8 cellular contexts compared by ENCODE assay signal in the genomic region with DNA sequence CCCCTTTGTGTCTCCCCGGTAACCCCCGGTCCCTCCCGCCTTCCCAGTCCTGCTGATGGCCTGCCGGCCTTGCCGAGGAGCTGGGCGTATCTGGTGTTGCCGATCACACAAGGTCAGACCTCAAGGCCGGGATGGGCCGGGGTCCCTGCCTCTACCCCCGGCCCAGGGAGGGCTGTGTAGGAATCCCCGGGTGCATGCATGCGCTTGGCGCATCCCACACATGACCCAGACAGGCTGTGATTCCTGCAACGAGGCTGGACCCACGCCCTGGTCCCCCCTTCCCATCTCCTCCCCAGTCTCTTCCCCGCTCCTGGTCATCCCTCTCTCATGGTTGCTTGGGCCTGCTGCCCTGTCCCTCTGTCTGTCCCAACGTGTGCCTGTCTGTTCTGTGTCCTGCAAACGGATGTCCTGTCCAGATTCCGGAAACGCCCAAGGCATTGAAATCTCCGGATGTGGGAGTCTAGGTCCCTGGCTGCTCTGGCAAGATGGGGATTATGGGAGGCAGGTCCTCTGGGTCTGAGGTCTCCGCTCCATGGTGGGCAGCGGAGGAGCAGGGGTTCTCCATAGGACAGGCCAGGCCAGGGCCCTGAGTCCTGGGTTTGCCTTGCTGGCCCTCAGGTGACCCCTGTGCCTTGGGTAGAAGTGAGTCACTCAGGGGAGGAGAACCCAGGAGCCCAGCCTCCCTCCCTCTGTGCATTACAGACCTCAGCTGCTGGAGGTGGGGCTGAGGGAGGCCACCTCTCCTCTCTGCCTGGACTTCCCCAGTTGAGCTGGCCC. TPM values are rescaled to one million over a fixed set of nuclear protein-coding genes. Genes with fewer than 3 reads are reported as not detected.
DNase-seq lines count a peak whose midpoint lies in the region; ATAC-seq and TF ChIP-seq lines count a peak whose summit lies in the region.

No MANE protein-coding gene starts in this region.

- H3K36me3 Mint-ChIP-seq in activated naive CD8-positive, alpha-beta T cell treated with anti-CD3 and anti-CD28 coated beads for 36 hours, result peaks cover 7% of the 10 kb centered on the region

- TF ChIP-seq POLR2A in sigmoid colon (IDR thresholded peaks at IDR 0.05), result no peak

- H3K27ac Mint-ChIP-seq in activated naive CD8-positive, alpha-beta T cell treated with anti-CD3 and anti-CD28 coated beads for 36 hours, result peak overlapping the region; percentile 73

- H3K9me3 ChIP-seq in sigmoid colon, result no peaks in the 10 kb centered on the region

- in situ Hi-C loops in Caki2 (cut with HindIII; ENCODE audit: low pct_unique_long_range_greater_than_20kb, low sequenced_read_pairs), result no loop called here

- peak overlapping the region; percentile 88 to 92 (median 90) for H3K27ac ChIP-seq in sigmoid colon

- no peaks in the 10 kb centered on the region for H3K9me3 Mint-ChIP-seq in activated naive CD8-positive, alpha-beta T cell treated with anti-CD3 and anti-CD28 coated beads for 36 hours

- H3K36me3 ChIP-seq in sigmoid colon, result peaks cover 0 to 12% (median 0%) of the 10 kb centered on the region in 4 donors

- intact Hi-C loops in left cardiac atrium (cut with DNase I), result no loop called here
- intact Hi-C loops in sigmoid colon (cut with DNase I), result no loop called here

- ATAC-seq in left cardiac atrium (peak; percentile 39 to 88), GM18502 (IDR thresholded peaks at IDR 0.05; ENCODE audit: poor library complexity, unreplicated experiment) (no peak), GM19397 (IDR thresholded peaks at IDR 0.05; ENCODE audit: unreplicated experiment) (no peak)

- WGBS in sigmoid colon, 2 donors, result 48 to 66% methylated on average over 23 of the region's 23 CpGs

- no peaks in the 10 kb centered on the region for H3K27me3 Mint-ChIP-seq in activated naive CD8-positive, alpha-beta T cell treated with anti-CD3 and anti-CD28 coated beads for 36 hours

- DNase-seq in Caki2 (ENCODE audit: low read depth) (peak; percentile 98), NCI-H226 (peak; percentile 94), left cardiac atrium (peak; percentile 81), sigmoid colon (peak; percentile 89), dedifferentiated amniotic fluid mesenchymal stem cell (ENCODE audit: extremely low spot score) (no peak)
- DNase-seq in activated naive CD8-positive, alpha-beta T cell treated with anti-CD3 and anti-CD28 coated beads for 36 hours, result peak; percentile 62

- peaks cover 42% of the 10 kb centered on the region for H3K4me1 Mint-ChIP-seq in activated naive CD8-positive, alpha-beta T cell treated with anti-CD3 and anti-CD28 coated beads for 36 hours

- H3K4me1 ChIP-seq in sigmoid colon, result peaks cover 0 to 55% (median 33%) of the 10 kb centered on the region in 4 donors

- TF ChIP-seq CTCF in sigmoid colon (IDR thresholded peaks at IDR 0.05), result no peak

- H3K4me3 Mint-ChIP-seq in activated naive CD8-positive, alpha-beta T cell treated with anti-CD3 and anti-CD28 coated beads for 36 hours, result peak overlapping the region; percentile 77

- no peaks in the 10 kb centered on the region for H3K27me3 ChIP-seq in sigmoid colon

- TF ChIP-seq EP300 in sigmoid colon (IDR thresholded peaks at IDR 0.05), result no peak

- peak overlapping the region; percentile 65 to 98 (median 86) for H3K4me3 ChIP-seq in sigmoid colon

RNA-seq across cellular contexts. Expression of a gene that starts 1.6 kb away (rescaled TPM):
- total RNA-seq in Caki2 (2014; rRNA removed; shearing (Covaris generic); ENCODE audit: low replicate concordance), result 198 and 223 TPM in 2 replicates
- 100 to 1,000 TPM; 168 to 169 TPM for total RNA-seq in activated naive CD8-positive, alpha-beta T cell treated with anti-CD3 and anti-CD28 coated beads for 36 hours
- total RNA-seq in left cardiac atrium, result 100 to 1,000 TPM; 119 to 146 TPM
- total RNA-seq in sigmoid colon, result 100 to 1,000 TPM in 1 of 4 donors, 10 to 100 TPM in 3; 79.2 to 126 (median 84.6) TPM
- polyA plus RNA-seq in sigmoid colon, result 10 to 100 TPM; 20.8 to 54.8 (median 28.2) TPM

RNA-seq across cellular contexts. Expression of a gene that starts 15.6 kb away (rescaled TPM):
- total RNA-seq in Caki2 (2014; rRNA removed; shearing (Covaris generic); ENCODE audit: low replicate concordance), result 165 and 194 TPM in 2 replicates
- 100 to 1,000 TPM; 300 to 306 TPM for total RNA-seq in activated naive CD8-positive, alpha-beta T cell treated with anti-CD3 and anti-CD28 coated beads for 36 hours
- total RNA-seq in left cardiac atrium (10 to 100 TPM; 31.8 to 41.6 TPM), sigmoid colon (10 to 100 TPM; 37.8 to 43.8 (median 42.0) TPM)
- 100 to 1,000 TPM in 1 of 3 donors, 10 to 100 TPM in 2; 40.2 to 161 (median 45.3) TPM for polyA plus RNA-seq in sigmoid colon

RNA-seq across cellular contexts. Expression of a gene that starts 40.4 kb away (rescaled TPM):
- 0.24 TPM in 1 of 2 replicates, not detected in the other for total RNA-seq in Caki2 (2014; rRNA removed; shearing (Covaris generic); ENCODE audit: low replicate concordance)
- total RNA-seq in activated naive CD8-positive, alpha-beta T cell treated with anti-CD3 and anti-CD28 coated beads for 36 hours, result under 1 TPM; 0.25 to 0.40 TPM
- total RNA-seq in left cardiac atrium (under 1 TPM; 0.24 to 0.97 TPM), sigmoid colon (under 1 TPM in 2 of 4 donors, not detected in 2; 0.54 to 0.71 TPM)
- polyA plus RNA-seq in sigmoid colon, result under 1 TPM in 1 of 3 donors, not detected in 2; 0.67 TPM

RNA-seq across cellular contexts. Expression of a gene that starts 53.5 kb away (rescaled TPM):
- total RNA-seq in Caki2 (2014; rRNA removed; shearing (Covaris generic); ENCODE audit: low replicate concordance), result 80.1 and 111 TPM in 2 replicates
- 100 to 1,000 TPM; 219 to 223 TPM for total RNA-seq in activated naive CD8-positive, alpha-beta T cell treated with anti-CD3 and anti-CD28 coated beads for 36 hours
- total RNA-seq in left cardiac atrium (10 to 100 TPM; 41.6 to 43.8 TPM), sigmoid colon (10 to 100 TPM; 23.7 to 63.1 (median 34.1) TPM)
- 100 to 1,000 TPM in 1 of 3 donors, 10 to 100 TPM in 2; 12.0 to 111 (median 29.8) TPM for polyA plus RNA-seq in sigmoid colon

Comparison
In these comparisons a context has a peak if more than half of its experiments do, and no peak if none do; other contexts are left out.
1. ATAC-seq: peak in left cardiac atrium (2 of 2); none in GM18502 (single experiment) and GM19397 (single experiment).